In the genomic region with DNA sequence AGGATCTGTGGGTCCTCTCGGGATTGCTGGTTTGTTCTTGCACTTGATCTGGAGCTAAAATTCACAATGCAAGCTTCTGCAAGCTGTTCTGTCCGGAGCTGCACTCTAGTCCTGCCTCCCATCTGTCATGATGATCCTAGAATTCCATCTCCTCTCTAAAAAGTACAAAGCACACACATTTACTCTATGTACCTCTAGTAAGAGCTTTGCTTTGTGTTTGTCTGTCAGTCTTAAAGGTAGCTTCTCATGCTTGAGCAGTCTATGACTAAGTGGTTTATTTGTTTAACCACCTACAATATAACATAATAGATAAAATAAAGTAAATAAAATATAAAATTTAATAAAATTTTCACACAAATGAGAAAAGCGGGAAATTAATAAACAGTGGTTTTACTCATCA, we compare ENCODE assay signal across 1 cellular context.
TF ChIP-seq lines count a peak whose summit lies in the region.

No MANE protein-coding gene starts in this region.

TF ChIP-seq in H1, 55 proteins besides CTCF, POLR2A, EP300 and RAD21 (continued from another document):
- TF ChIP-seq, protein P1, sequence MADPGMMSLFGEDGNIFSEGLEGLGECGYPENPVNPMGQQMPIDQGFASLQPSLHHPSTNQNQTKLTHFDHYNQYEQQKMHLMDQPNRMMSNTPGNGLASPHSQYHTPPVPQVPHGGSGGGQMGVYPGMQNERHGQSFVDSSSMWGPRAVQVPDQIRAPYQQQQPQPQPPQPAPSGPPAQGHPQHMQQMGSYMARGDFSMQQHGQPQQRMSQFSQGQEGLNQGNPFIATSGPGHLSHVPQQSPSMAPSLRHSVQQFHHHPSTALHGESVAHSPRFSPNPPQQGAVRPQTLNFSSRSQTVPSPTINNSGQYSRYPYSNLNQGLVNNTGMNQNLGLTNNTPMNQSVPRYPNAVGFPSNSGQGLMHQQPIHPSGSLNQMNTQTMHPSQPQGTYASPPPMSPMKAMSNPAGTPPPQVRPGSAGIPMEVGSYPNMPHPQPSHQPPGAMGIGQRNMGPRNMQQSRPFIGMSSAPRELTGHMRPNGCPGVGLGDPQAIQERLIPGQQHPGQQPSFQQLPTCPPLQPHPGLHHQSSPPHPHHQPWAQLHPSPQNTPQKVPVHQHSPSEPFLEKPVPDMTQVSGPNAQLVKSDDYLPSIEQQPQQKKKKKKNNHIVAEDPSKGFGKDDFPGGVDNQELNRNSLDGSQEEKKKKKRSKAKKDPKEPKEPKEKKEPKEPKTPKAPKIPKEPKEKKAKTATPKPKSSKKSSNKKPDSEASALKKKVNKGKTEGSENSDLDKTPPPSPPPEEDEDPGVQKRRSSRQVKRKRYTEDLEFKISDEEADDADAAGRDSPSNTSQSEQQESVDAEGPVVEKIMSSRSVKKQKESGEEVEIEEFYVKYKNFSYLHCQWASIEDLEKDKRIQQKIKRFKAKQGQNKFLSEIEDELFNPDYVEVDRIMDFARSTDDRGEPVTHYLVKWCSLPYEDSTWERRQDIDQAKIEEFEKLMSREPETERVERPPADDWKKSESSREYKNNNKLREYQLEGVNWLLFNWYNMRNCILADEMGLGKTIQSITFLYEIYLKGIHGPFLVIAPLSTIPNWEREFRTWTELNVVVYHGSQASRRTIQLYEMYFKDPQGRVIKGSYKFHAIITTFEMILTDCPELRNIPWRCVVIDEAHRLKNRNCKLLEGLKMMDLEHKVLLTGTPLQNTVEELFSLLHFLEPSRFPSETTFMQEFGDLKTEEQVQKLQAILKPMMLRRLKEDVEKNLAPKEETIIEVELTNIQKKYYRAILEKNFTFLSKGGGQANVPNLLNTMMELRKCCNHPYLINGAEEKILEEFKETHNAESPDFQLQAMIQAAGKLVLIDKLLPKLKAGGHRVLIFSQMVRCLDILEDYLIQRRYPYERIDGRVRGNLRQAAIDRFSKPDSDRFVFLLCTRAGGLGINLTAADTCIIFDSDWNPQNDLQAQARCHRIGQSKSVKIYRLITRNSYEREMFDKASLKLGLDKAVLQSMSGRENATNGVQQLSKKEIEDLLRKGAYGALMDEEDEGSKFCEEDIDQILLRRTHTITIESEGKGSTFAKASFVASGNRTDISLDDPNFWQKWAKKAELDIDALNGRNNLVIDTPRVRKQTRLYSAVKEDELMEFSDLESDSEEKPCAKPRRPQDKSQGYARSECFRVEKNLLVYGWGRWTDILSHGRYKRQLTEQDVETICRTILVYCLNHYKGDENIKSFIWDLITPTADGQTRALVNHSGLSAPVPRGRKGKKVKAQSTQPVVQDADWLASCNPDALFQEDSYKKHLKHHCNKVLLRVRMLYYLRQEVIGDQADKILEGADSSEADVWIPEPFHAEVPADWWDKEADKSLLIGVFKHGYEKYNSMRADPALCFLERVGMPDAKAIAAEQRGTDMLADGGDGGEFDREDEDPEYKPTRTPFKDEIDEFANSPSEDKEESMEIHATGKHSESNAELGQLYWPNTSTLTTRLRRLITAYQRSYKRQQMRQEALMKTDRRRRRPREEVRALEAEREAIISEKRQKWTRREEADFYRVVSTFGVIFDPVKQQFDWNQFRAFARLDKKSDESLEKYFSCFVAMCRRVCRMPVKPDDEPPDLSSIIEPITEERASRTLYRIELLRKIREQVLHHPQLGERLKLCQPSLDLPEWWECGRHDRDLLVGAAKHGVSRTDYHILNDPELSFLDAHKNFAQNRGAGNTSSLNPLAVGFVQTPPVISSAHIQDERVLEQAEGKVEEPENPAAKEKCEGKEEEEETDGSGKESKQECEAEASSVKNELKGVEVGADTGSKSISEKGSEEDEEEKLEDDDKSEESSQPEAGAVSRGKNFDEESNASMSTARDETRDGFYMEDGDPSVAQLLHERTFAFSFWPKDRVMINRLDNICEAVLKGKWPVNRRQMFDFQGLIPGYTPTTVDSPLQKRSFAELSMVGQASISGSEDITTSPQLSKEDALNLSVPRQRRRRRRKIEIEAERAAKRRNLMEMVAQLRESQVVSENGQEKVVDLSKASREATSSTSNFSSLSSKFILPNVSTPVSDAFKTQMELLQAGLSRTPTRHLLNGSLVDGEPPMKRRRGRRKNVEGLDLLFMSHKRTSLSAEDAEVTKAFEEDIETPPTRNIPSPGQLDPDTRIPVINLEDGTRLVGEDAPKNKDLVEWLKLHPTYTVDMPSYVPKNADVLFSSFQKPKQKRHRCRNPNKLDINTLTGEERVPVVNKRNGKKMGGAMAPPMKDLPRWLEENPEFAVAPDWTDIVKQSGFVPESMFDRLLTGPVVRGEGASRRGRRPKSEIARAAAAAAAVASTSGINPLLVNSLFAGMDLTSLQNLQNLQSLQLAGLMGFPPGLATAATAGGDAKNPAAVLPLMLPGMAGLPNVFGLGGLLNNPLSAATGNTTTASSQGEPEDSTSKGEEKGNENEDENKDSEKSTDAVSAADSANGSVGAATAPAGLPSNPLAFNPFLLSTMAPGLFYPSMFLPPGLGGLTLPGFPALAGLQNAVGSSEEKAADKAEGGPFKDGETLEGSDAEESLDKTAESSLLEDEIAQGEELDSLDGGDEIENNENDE (IDR thresholded peaks at IDR 0.05; ENCODE audit: insufficient replicate concordance, low read length), result no peak
- TF ChIP-seq KDM5A (IDR thresholded peaks at IDR 0.05; ENCODE audit: low read length) (no peak), SP1 (IDR thresholded peaks at IDR 0.05; ENCODE audit: low read depth, low read length) (no peak), POLR2AphosphoS5 (IDR thresholded peaks at IDR 0.05; ENCODE audit: low read depth, low read length) (no peak), CEBPB (IDR thresholded peaks at IDR 0.05; ENCODE audit: low read depth, low read length) (no peak), TAF1 (IDR thresholded peaks at IDR 0.05; ENCODE audit: low read depth, low read length) (no peak), RBBP5 (IDR thresholded peaks at IDR 0.05; ENCODE audit: borderline replicate concordance, low read depth, low read length) (no peak), TEAD4 (IDR thresholded peaks at IDR 0.05; ENCODE audit: low read depth, low read length) (no peak)
- TF ChIP-seq, protein P2, sequence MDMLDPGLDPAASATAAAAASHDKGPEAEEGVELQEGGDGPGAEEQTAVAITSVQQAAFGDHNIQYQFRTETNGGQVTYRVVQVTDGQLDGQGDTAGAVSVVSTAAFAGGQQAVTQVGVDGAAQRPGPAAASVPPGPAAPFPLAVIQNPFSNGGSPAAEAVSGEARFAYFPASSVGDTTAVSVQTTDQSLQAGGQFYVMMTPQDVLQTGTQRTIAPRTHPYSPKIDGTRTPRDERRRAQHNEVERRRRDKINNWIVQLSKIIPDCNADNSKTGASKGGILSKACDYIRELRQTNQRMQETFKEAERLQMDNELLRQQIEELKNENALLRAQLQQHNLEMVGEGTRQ (IDR thresholded peaks at IDR 0.05; ENCODE audit: low read length), result no peak
